In genomic region chr5:142322747-142323479, GRCh38 we compare ENCODE assay signal across 8 cellular contexts. TPM values are rescaled to one million over a fixed set of nuclear protein-coding genes. Genes with fewer than 3 reads are reported as not detected.
DNase-seq lines count a peak whose midpoint lies in the region; ATAC-seq and TF ChIP-seq lines count a peak whose summit lies in the region.

No MANE protein-coding gene starts in this region.

- peaks cover 51 to 57% of the 10 kb centered on the region in 2 experiments for H3K4me1 ChIP-seq in SK-N-SH (ENCODE audit: control insufficient read depth in 1 of 2, insufficient read depth in 2 of 2, low read depth in 1 of 2, low read length in 1 of 2)

- H3F3A ChIP-seq in SK-N-SH (replicated peaks; ENCODE audit: insufficient read depth), result peaks cover 28% of the 10 kb centered on the region

- peak overlapping the region; percentile 98 for H3K4me2 ChIP-seq in SK-N-SH

- DNase-seq in G401 (ENCODE audit: low spot score) (peak; percentile 20), SK-N-SH (no peak), foreskin fibroblast (peak in 1 of 2 donors; percentile 74), retina (peak; percentile 52), nucleus accumbens (lab: John Stamatoyannopoulos, UW) (no peak), NCI-H446 treated with DMSO at 0.1 percent for 48 hours (lab: John Stamatoyannopoulos, UW) (no peak), caudate nucleus (lab: John Stamatoyannopoulos, UW) (no peak)

- peak overlapping the region; percentile 95 for H3K9ac ChIP-seq in SK-N-SH

- no peak for TF ChIP-seq CTCF in SK-N-SH (IDR thresholded peaks at IDR 0.05)
- TF ChIP-seq CTCF in foreskin fibroblast (IDR thresholded peaks at IDR 0.05; ENCODE audit: low read depth, low read length), result no peak

- no peak for ATAC-seq in HG03196 (IDR thresholded peaks at IDR 0.05; ENCODE audit: unreplicated experiment)

- H3K36me3 ChIP-seq in SK-N-SH (replicated peaks in 1 of 2; ENCODE audit: control insufficient read depth in 1 of 2, insufficient read depth in 2 of 2, low read length in 1 of 2), result peaks cover 7 to 11% of the 10 kb centered on the region in 2 experiments

- TF ChIP-seq EP300 in SK-N-SH (IDR thresholded peaks at IDR 0.05; ENCODE audit: borderline replicate concordance in 1 of 2, low read depth in 1 of 2, low read length in 1 of 2), result no peak

- H3K9me3 ChIP-seq in SK-N-SH, result no peaks in the 10 kb centered on the region

- peak overlapping the region; percentile 93 to 98 for H3K27ac ChIP-seq in SK-N-SH (ENCODE audit: low read depth in 2 of 2, low read length in 1 of 2)
- H3K27ac ChIP-seq in caudate nucleus (ENCODE audit: low read depth, low read length), result no peak overlapping the region

- POLR2A ChIA-PET in SK-N-SH (lab: Yijun Ruan, JAX), result interaction anchor here (0.5 to 3.2 kb wide), 10 partner anchors 11 to 334 kb away, joined by 3 to 27 read pairs (median 3); no protein-coding TSS in a partner anchor

- no peaks in the 10 kb centered on the region for H3K9me2 ChIP-seq in SK-N-SH

- no peaks in the 10 kb centered on the region for H3K27me3 ChIP-seq in SK-N-SH (ENCODE audit: insufficient read depth)

- peaks cover 60% of the 10 kb centered on the region for H4K20me1 ChIP-seq in SK-N-SH (ENCODE audit: insufficient read depth)

- CTCF ChIA-PET in SK-N-SH (lab: Yijun Ruan, JAX), result interaction anchor here (0.8 to 9.9 kb wide), 12 partner anchors 17 to 330 kb away, joined by 3 to 117 read pairs (median 4); no protein-coding TSS in a partner anchor

- H3K4me3 ChIP-seq in SK-N-SH (ENCODE audit: low read depth in 2 of 2, low read length in 1 of 2) (peak overlapping the region; percentile 93 to 95), foreskin fibroblast (ENCODE audit: low read depth in 1 of 2, low read length in 2 of 2) (peak overlapping the region; percentile 78 to 93)

- TF ChIP-seq RAD21 in SK-N-SH (IDR thresholded peaks at IDR 0.05; ENCODE audit: low read length), result no peak

- H3K79me2 ChIP-seq in SK-N-SH (ENCODE audit: insufficient read depth), result peaks cover 96% of the 10 kb centered on the region

- WGBS in SK-N-SH (ENCODE audit: low lambda C conversion rate), result 8% methylated on average over 13 of the region's 15 CpGs

- in situ Hi-C loops in G401 (cut with HindIII; ENCODE audit: low sequenced_read_pairs), result loop anchor here (25.0 kb wide), 1 partner anchor 161 kb away; no protein-coding TSS in a partner anchor

- H2AFZ ChIP-seq in SK-N-SH (ENCODE audit: low read depth), result no peak overlapping the region

TF ChIP-seq in SK-N-SH, 30 proteins besides CTCF, POLR2A, EP300 and RAD21:
- TF ChIP-seq ZBTB33 (IDR thresholded peaks at IDR 0.05; ENCODE audit: borderline replicate concordance, low read depth) (no peak), SMC3 (IDR thresholded peaks at IDR 0.05; ENCODE audit: low read depth, low read length) (no peak), USF1 (IDR thresholded peaks at IDR 0.05; ENCODE audit: borderline replicate concordance, low read depth) (peak; percentile 34; the same call in 1 of the 2 replicates), MXI1 (IDR thresholded peaks at IDR 0.05; ENCODE audit: low read depth, low read length) (peak; percentile 95), YY1 (IDR thresholded peaks at IDR 0.05; ENCODE audit: low read depth) (no peak)
- TF ChIP-seq, protein P1, sequence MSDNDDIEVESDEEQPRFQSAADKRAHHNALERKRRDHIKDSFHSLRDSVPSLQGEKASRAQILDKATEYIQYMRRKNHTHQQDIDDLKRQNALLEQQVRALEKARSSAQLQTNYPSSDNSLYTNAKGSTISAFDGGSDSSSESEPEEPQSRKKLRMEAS (IDR thresholded peaks at IDR 0.05; ENCODE audit: low read depth), result peak; percentile 70

RNA-seq across cellular contexts. Expression of gene SPRY4, which starts 1.9 kb away (rescaled TPM):
- total RNA-seq in G401 (2014; rRNA removed; shearing (Covaris generic)), result 6.5 and 7.9 TPM in 2 replicates
- 12.2 and 18.0 TPM in 2 replicates for polyA plus RNA-seq in SK-N-SH (2012; rRNA removed)
- 6.7 and 9.0 TPM in 2 replicates for polyA plus RNA-seq in SK-N-SH (2012; cell fraction: cytosol; rRNA removed)
- polyA plus RNA-seq in SK-N-SH (2012; cell fraction: nucleus; rRNA removed), result 49.5 and 71.0 TPM in 2 replicates

Comparison
In these comparisons a context has a peak if more than half of its experiments do, and no peak if none do; other contexts are left out.
1. DNase-seq: peak in G401 (single experiment) and retina (single experiment); none in SK-N-SH (single experiment), nucleus accumbens (0 of 56), NCI-H446 treated with DMSO at 0.1 percent for 48 hours (single experiment) and caudate nucleus (0 of 61).